In the genomic region with DNA sequence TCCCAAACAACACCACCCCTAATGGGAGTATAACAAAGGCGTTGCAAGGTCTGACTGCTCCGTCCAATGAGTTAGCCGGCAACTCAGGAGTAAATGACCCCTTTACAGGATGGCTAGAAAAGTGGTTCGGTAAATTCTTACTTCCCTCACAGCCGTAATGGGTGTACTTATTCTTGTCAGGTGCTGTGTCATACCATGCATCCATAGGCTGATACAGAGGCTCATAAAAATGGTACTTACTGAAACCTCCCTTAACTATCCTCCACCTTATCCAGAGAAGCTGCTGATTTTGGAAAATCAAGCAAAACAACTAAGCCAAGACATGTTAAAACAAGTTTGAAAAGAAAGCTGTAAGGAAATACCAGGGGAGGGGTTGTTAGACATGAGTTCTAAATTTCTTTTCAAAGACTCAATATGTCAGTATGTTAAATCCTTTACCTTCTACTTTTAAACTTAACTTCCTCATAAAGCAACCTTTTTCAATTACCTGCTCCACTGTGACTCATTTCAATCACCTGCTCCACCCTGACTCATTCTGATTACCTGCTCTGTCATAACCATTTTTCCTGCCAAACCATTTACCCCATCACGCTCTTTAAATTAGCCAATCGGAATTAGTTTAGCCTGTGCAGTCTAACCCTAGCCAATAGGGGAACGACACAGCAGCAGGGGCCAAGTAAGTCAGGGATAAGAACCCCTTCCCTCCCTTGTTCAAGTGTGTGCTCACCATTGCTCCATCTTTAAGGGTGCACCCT, we compare ENCODE assay signal across 7 cellular contexts. TPM values are rescaled to one million over a fixed set of nuclear protein-coding genes. Genes with fewer than 3 reads are reported as not detected.
DNase-seq lines count a peak whose midpoint lies in the region; ATAC-seq and TF ChIP-seq lines count a peak whose summit lies in the region.
"Not testable (repeated sequence)": the region's sequence is repeated elsewhere in the genome, so short reads cannot be mapped to it uniquely, and the experiment has no call there.

No MANE protein-coding gene starts in this region.

- H3K4me3 ChIP-seq in PC-3 (ENCODE audit: low read length); esophagus muscularis mucosa; lower lobe of right lung: not testable (repeated sequence)

- peaks cover 15% of the 10 kb centered on the region for H3K4me1 ChIP-seq in PC-3 (ENCODE audit: insufficient read depth, low read length)
- H3K4me1 ChIP-seq in esophagus muscularis mucosa, lower lobe of right lung: not testable (repeated sequence)

- H3K27me3 ChIP-seq in PC-3 (ENCODE audit: low read length); esophagus muscularis mucosa; lower lobe of right lung (ENCODE audit: low read depth): not testable (repeated sequence)

- not testable (repeated sequence) for TF ChIP-seq POLR2A in esophagus muscularis mucosa (IDR thresholded peaks at IDR 0.05; ENCODE audit: low read depth)

- H3K36me3 Mint-ChIP-seq in activated T-cell treated with anti-CD3 and anti-CD28 coated beads, Interleukin-2, amount 50 U/mL, for 24 hours (ENCODE audit: low read depth); MCF 10A (ENCODE audit: insufficient read depth, unreplicated experiment); stimulated activated naive CD8-positive, alpha-beta T cell treated with anti-CD3 and anti-CD28 coated beads, Interleukin-15, Interleukin-2, amounts not matched to agents 100 ng/mL and 50 ng/mL, for 24 hours (ENCODE audit: low read depth): not testable (repeated sequence)

- H3K9ac ChIP-seq in PC-3 (ENCODE audit: low read length), result peak overlapping the region; percentile 48; the same call in 1 of the 2 replicates

- not testable (repeated sequence) for H3K36me3 ChIP-seq in PC-3 (ENCODE audit: low read depth, low read length); esophagus muscularis mucosa; lower lobe of right lung

- not testable (repeated sequence) for H4K20me1 ChIP-seq in PC-3 (ENCODE audit: low read length)

- intact Hi-C loops in PC-3 (cut with micrococcal nuclease); MCF 10A (cut with micrococcal nuclease); esophagus muscularis mucosa (cut with DNase I); lower lobe of right lung (cut with DNase I): not testable (repeated sequence)

- not testable (repeated sequence) for H3K9me3 ChIP-seq in PC-3 (ENCODE audit: low read length); esophagus muscularis mucosa; lower lobe of right lung

- BruUV-seq in PC-3 (replicated peaks; lab: Mats Ljungman, UMichigan), result TSS peak; percentile 79
- TSS peak; percentile 96 for BruUV-seq in MCF 10A (replicated peaks; lab: Mats Ljungman, UMichigan)

- H3K27ac ChIP-seq in PC-3 (ENCODE audit: low read length), result peak overlapping the region; percentile 73
- not testable (repeated sequence) for H3K27ac ChIP-seq in esophagus muscularis mucosa (replicated peaks in 1 of 4)
- H3K27ac ChIP-seq in lower lobe of right lung, result peak overlapping the region; percentile 64

- H3K4me2 ChIP-seq in PC-3 (ENCODE audit: low read length), result peak overlapping the region; percentile 36

- H3F3A ChIP-seq in PC-3 (ENCODE audit: low read length, unreplicated experiment), result not testable (repeated sequence)

- POLR2A ChIA-PET in PC-3 (lab: Charles Lee; ENCODE audit: unreplicated experiment), result not testable (repeated sequence)
- POLR2A ChIA-PET in MCF 10A (lab: Yijun Ruan, JAX), result interaction anchor here (0.6 to 1.3 kb wide), 2 partner anchors 105 to 408 kb away, joined by 3 read pairs; no protein-coding TSS in a partner anchor

- not testable (repeated sequence) for H3K9me2 ChIP-seq in PC-3 (replicated peaks; ENCODE audit: low read length)

- not testable (repeated sequence) for TF ChIP-seq CTCF in PC-3 (conservative IDR thresholded peaks at IDR 0.05; ENCODE audit: low read depth, low read length); MCF 10A (IDR thresholded peaks at IDR 0.05; ENCODE audit: unreplicated experiment); esophagus muscularis mucosa (IDR thresholded peaks at IDR 0.05); lower lobe of right lung (IDR thresholded peaks at IDR 0.05)

- not testable (repeated sequence) for H3K9me3 Mint-ChIP-seq in activated T-cell treated with anti-CD3 and anti-CD28 coated beads, Interleukin-2, amount 50 U/mL, for 24 hours; MCF 10A (ENCODE audit: unreplicated experiment); stimulated activated naive CD8-positive, alpha-beta T cell treated with anti-CD3 and anti-CD28 coated beads, Interleukin-15, Interleukin-2, amounts not matched to agents 100 ng/mL and 50 ng/mL, for 24 hours

- H2AFZ ChIP-seq in PC-3 (ENCODE audit: low read length), result 0 out of 2 replicates have a peak overlapping the region, but pooled peaks have one; percentile 2

- DNase-seq in HT1080 (ENCODE audit: low read depth) (peak; percentile 36), PC-3 (peak; percentile 84), MCF 10A (ENCODE audit: unreplicated experiment) (peak; percentile 64), esophagus muscularis mucosa (ENCODE audit: extremely low spot score) (peak; percentile 39)
- not testable (repeated sequence) for DNase-seq in activated T-cell treated with anti-CD3 and anti-CD28 coated beads, Interleukin-2, amount 50 U/mL, for 24 hours; lower lobe of right lung

- peaks cover 13% of the 10 kb centered on the region for H3K27me3 Mint-ChIP-seq in activated T-cell treated with anti-CD3 and anti-CD28 coated beads, Interleukin-2, amount 50 U/mL, for 24 hours
- H3K27me3 Mint-ChIP-seq in MCF 10A (ENCODE audit: insufficient read depth, unreplicated experiment), result peaks cover 14% of the 10 kb centered on the region
- peaks cover 13% of the 10 kb centered on the region for H3K27me3 Mint-ChIP-seq in stimulated activated naive CD8-positive, alpha-beta T cell treated with anti-CD3 and anti-CD28 coated beads, Interleukin-15, Interleukin-2, amounts not matched to agents 100 ng/mL and 50 ng/mL, for 24 hours

- not testable (repeated sequence) for H3K79me2 ChIP-seq in PC-3 (ENCODE audit: low read length)

- H3K4me1 Mint-ChIP-seq in activated T-cell treated with anti-CD3 and anti-CD28 coated beads, Interleukin-2, amount 50 U/mL, for 24 hours (ENCODE audit: low read depth), result peaks cover 18% of the 10 kb centered on the region
- not testable (repeated sequence) for H3K4me1 Mint-ChIP-seq in MCF 10A (ENCODE audit: insufficient read depth, unreplicated experiment)
- peaks cover 36% of the 10 kb centered on the region for H3K4me1 Mint-ChIP-seq in stimulated activated naive CD8-positive, alpha-beta T cell treated with anti-CD3 and anti-CD28 coated beads, Interleukin-15, Interleukin-2, amounts not matched to agents 100 ng/mL and 50 ng/mL, for 24 hours (ENCODE audit: low read depth)

- not testable (repeated sequence) for TF ChIP-seq EP300 in esophagus muscularis mucosa (IDR thresholded peaks at IDR 0.05)

- peak overlapping the region; percentile 1 for H3K27ac Mint-ChIP-seq in activated T-cell treated with anti-CD3 and anti-CD28 coated beads, Interleukin-2, amount 50 U/mL, for 24 hours
- H3K27ac Mint-ChIP-seq in MCF 10A (ENCODE audit: low read depth, unreplicated experiment), result peak overlapping the region; percentile 40
- H3K27ac Mint-ChIP-seq in stimulated activated naive CD8-positive, alpha-beta T cell treated with anti-CD3 and anti-CD28 coated beads, Interleukin-15, Interleukin-2, amounts not matched to agents 100 ng/mL and 50 ng/mL, for 24 hours, result peak overlapping the region; percentile 80

- CTCF ChIA-PET in PC-3 (lab: Charles Lee), result not testable (repeated sequence)
- CTCF ChIA-PET in MCF 10A (lab: Yijun Ruan, JAX), result interaction anchor here (1.4 to 1.5 kb wide), 2 partner anchors 13 to 167 kb away, joined by 3 to 5 read pairs; a partner anchor contains a TSS

- ATAC-seq in PC-3 (peak; percentile 35; the same call in 1 of the 2 replicates), lower lobe of right lung (peak in 1 of 2 donors; percentile 7)

- WGBS in esophagus muscularis mucosa, result 94% methylated on average over 8 of the region's 8 CpGs

- not testable (repeated sequence) for H3K4me3 Mint-ChIP-seq in activated T-cell treated with anti-CD3 and anti-CD28 coated beads, Interleukin-2, amount 50 U/mL, for 24 hours; MCF 10A (ENCODE audit: unreplicated experiment)
- H3K4me3 Mint-ChIP-seq in stimulated activated naive CD8-positive, alpha-beta T cell treated with anti-CD3 and anti-CD28 coated beads, Interleukin-15, Interleukin-2, amounts not matched to agents 100 ng/mL and 50 ng/mL, for 24 hours, result peak overlapping the region; percentile 9

RNA-seq across cellular contexts. Expression of a gene that starts 14.0 kb away (rescaled TPM):
- total RNA-seq in HT1080 (2014; rRNA removed; shearing (Covaris generic)), result 15.9 and 18.5 TPM in 2 replicates
- 11.7 and 12.9 TPM in 2 replicates for polyA plus RNA-seq in HT1080 (2015; cell fraction: cytosol; rRNA removed)
- polyA plus RNA-seq in HT1080 (2015; cell fraction: nucleus; rRNA removed), result 58.9 and 62.0 TPM in 2 replicates
- total RNA-seq in PC-3 (2014; rRNA removed) (17.9 and 29.0 TPM in 2 replicates), MCF 10A (2022) (33.2 and 38.6 TPM in 2 replicates), esophagus muscularis mucosa (10 to 100 TPM; 26.7 to 47.7 (median 31.4) TPM), lower lobe of right lung (50.7 TPM)

Comparison
In these comparisons a context has a peak if more than half of its experiments do, and no peak if none do; other contexts are left out.
1. H3K27ac Mint-ChIP-seq: peak in every context shown above with its lines; median percentile 80 in stimulated activated naive CD8-positive, alpha-beta T cell treated with anti-CD3 and anti-CD28 coated beads, Interleukin-15, Interleukin-2, amounts not matched to agents 100 ng/mL and 50 ng/mL, for 24 hours; 40 in MCF 10A; 1 in activated T-cell treated with anti-CD3 and anti-CD28 coated beads, Interleukin-2, amount 50 U/mL, for 24 hours.